In genomic region chr6:144284753-144285547, GRCh38 we compare ENCODE assay signal across 7 cellular contexts. TPM values are rescaled to one million over a fixed set of nuclear protein-coding genes. Genes with fewer than 3 reads are reported as not detected.
DNase-seq lines count a peak whose midpoint lies in the region; ATAC-seq and TF ChIP-seq lines count a peak whose summit lies in the region.

UTRN (plus strand) TSS chr6:144285335; CDS start chr6:144291829, 6,494 bp downstream.

- peaks cover 7% of the 10 kb centered on the region for H3K4me1 ChIP-seq in ectodermal cell (ENCODE audit: control insufficient read depth, insufficient read depth, low read length)
- H3K4me1 ChIP-seq in right lobe of liver: peaks cover 0 to 17% (median 5%) of the 10 kb centered on the region in 4 donors

- peak within 1 kb of the TSS; percentile 66 for H3K4me3 ChIP-seq in ectodermal cell (ENCODE audit: insufficient read depth, low read depth, low read length)
- peak within 1 kb of the TSS; percentile 80 to 94 (median 89) for H3K4me3 ChIP-seq in right lobe of liver

- 0% methylated on average over 85 of the region's 85 CpGs for WGBS in ectodermal cell, 2 experiments
- 0% methylated on average over 15 of the region's 85 CpGs for WGBS in right lobe of liver (ENCODE audit: insufficient coverage, low coverage, low lambda C conversion rate, missing lambda C conversion rate)

- no peaks in the 10 kb centered on the region for H3K9me3 ChIP-seq in ectodermal cell (ENCODE audit: control insufficient read depth, low read length)
- no peaks in the 10 kb centered on the region for H3K9me3 ChIP-seq in right lobe of liver

- ATAC-seq in HG02571 (IDR thresholded peaks at IDR 0.05; ENCODE audit: unreplicated experiment) (peak; percentile 44), right lobe of liver (peak; percentile 54 to 81 (median 76))

- H3K27me3 ChIP-seq in ectodermal cell (ENCODE audit: control insufficient read depth, insufficient read depth, low read length, poor library complexity, severe bottlenecking) (peaks cover 5% of the 10 kb centered on the region), right lobe of liver (no peaks in the 10 kb centered on the region)

- in situ Hi-C loops in GM13976 (cut with MboI; ENCODE audit: low sequenced_read_pairs, unreplicated experiment): no loop called here

- H3K36me3 ChIP-seq in ectodermal cell (ENCODE audit: control insufficient read depth, insufficient read depth, low read length) (no peaks in the 10 kb centered on the region), right lobe of liver (no peaks in the 10 kb centered on the region)

- TF ChIP-seq POLR2A in right lobe of liver (IDR thresholded peaks at IDR 0.05): peak; percentile 41

- intact Hi-C loops in right lobe of liver (cut with DNase I): no loop called here

- DNase-seq in GM13976 (ENCODE audit: low spot score) (peak; percentile 82), NCI-H128 (lab: John Stamatoyannopoulos, UW; ENCODE audit: unreplicated experiment) (peak; percentile 27), right lobe of liver (peak; percentile 84 to 87 (median 85))
- peak; percentile 13 to 27 for DNase-seq in activated CD4-positive, alpha-beta T cell treated with anti-CD3 and anti-CD28 coated beads, Interleukin-2, amount 50 U/mL, for 24 hours (ENCODE audit: low read depth in 1 of 2, low spot score in 1 of 2)
- peak; percentile 34 to 49 for DNase-seq in stimulated activated CD4-positive, alpha-beta T cell treated with anti-CD3 and anti-CD28 coated beads, Interleukin-4, amount 100 ng/mL, for 48 hours (ENCODE audit: low read depth in 2 of 2)

- TF ChIP-seq CTCF in GM13976 (IDR thresholded peaks at IDR 0.05; ENCODE audit: borderline replicate concordance, control extremely low read depth, extremely low read depth, insufficient read depth, missing control alignments): no peak
- no peak for TF ChIP-seq CTCF in right lobe of liver (IDR thresholded peaks at IDR 0.05)

- peak within 1 kb of the TSS; percentile 98 for H3K27ac ChIP-seq in ectodermal cell (ENCODE audit: insufficient read depth, low read depth, low read length, poor library complexity, severe bottlenecking)
- peak within 1 kb of the TSS; percentile 92 to 96 (median 96) for H3K27ac ChIP-seq in right lobe of liver

RNA-seq across cellular contexts. Expression of gene UTRN, which starts in this region (rescaled TPM):
- polyA plus RNA-seq in ectodermal cell (2013, experiment 1 of 4): 34.3 TPM
- polyA plus RNA-seq in ectodermal cell (2013, experiment 2 of 4): 40.0 TPM
- polyA plus RNA-seq in ectodermal cell (2013, experiment 3 of 4): 28.7 TPM
- 31.6 TPM for polyA plus RNA-seq in ectodermal cell (2013, experiment 4 of 4)
- 10 to 100 TPM; 27.7 to 66.5 (median 40.8) TPM for total RNA-seq in right lobe of liver

Comparison
In these comparisons a context has a peak if more than half of its experiments do, and no peak if none do; other contexts are left out.
1. Peak in every context shown above with its lines: DNase-seq, ATAC-seq, H3K4me3 ChIP-seq and H3K27ac ChIP-seq.
2. DNase-seq: peak in every context shown above with its lines; median percentile 85 in right lobe of liver; 82 in GM13976; 42 in stimulated activated CD4-positive, alpha-beta T cell treated with anti-CD3 and anti-CD28 coated beads, Interleukin-4, amount 100 ng/mL, for 48 hours; 27 in NCI-H128; 20 in activated CD4-positive, alpha-beta T cell treated with anti-CD3 and anti-CD28 coated beads, Interleukin-2, amount 50 U/mL, for 24 hours.